Comparison of ENCODE assay signal across 8 cellular contexts in genomic region chr12:79934309-79935020, GRCh38. TPM values are rescaled to one million over a fixed set of nuclear protein-coding genes. Genes with fewer than 3 reads are reported as not detected.
DNase-seq lines count a peak whose midpoint lies in the region; ATAC-seq and TF ChIP-seq lines count a peak whose summit lies in the region.

No MANE protein-coding gene starts in this region.

- H3K79me2 ChIP-seq in ACC112 (ENCODE audit: control insufficient read depth, insufficient read depth, low read length, unreplicated experiment) (peaks cover 72% of the 10 kb centered on the region), OCI-LY7 (ENCODE audit: insufficient read depth, low read depth, low read length) (peaks cover 58% of the 10 kb centered on the region)

- H3K27ac ChIP-seq in ACC112 (ENCODE audit: low read depth, low read length) (peak overlapping the region; percentile 82), OCI-LY7 (ENCODE audit: low read depth, low read length, poor library complexity, severe bottlenecking) (peak overlapping the region; percentile 87), cardiac muscle cell (peak overlapping the region; percentile 99), aorta (ENCODE audit: low read depth in 1 of 2, low read length in 2 of 2) (peak overlapping the region; percentile 88 to 96)

- peaks cover 26 to 32% of the 10 kb centered on the region in 2 donors for H3K36me3 Mint-ChIP-seq in activated naive CD4-positive, alpha-beta T cell treated with anti-CD3 and anti-CD28 coated beads, Interleukin-2, amount 50 U/mL, for 72 hours

- TF ChIP-seq POLR2A in GM18505 (IDR thresholded peaks at IDR 0.05; ENCODE audit: borderline replicate concordance, extremely low read depth, insufficient read depth, insufficient read length), result no peak

- WGBS in aorta, 2 donors, result 0% methylated on average over 44 to 51 of the region's 52 CpGs

- H3K36me3 ChIP-seq in ACC112 (ENCODE audit: insufficient read depth, low read length), result no peaks in the 10 kb centered on the region
- H3K36me3 ChIP-seq in OCI-LY7 (ENCODE audit: insufficient read depth, low read length), result peaks cover 6% of the 10 kb centered on the region; the same call in 1 of the 2 replicates
- H3K36me3 ChIP-seq in cardiac muscle cell, result no peaks in the 10 kb centered on the region
- no peaks in the 10 kb centered on the region for H3K36me3 ChIP-seq in aorta (ENCODE audit: control insufficient read depth in 1 of 2, insufficient read depth in 2 of 2, low read length in 1 of 2)

- no peaks in the 10 kb centered on the region for H3K9me3 ChIP-seq in OCI-LY7 (ENCODE audit: low read length)
- no peaks in the 10 kb centered on the region for H3K9me3 ChIP-seq in cardiac muscle cell (ENCODE audit: low read depth)
- H3K9me3 ChIP-seq in aorta (ENCODE audit: control insufficient read depth, low read length), result no peaks in the 10 kb centered on the region

- DNase-seq in OCI-LY7 (ENCODE audit: low spot score), result peak; percentile 47
- peak; percentile 36 to 67 for DNase-seq in activated naive CD4-positive, alpha-beta T cell treated with anti-CD3 and anti-CD28 coated beads, Interleukin-2, amount 50 U/mL, for 72 hours (ENCODE audit: low spot score in 2 of 2)
- peak in 1 of 2 donors; percentile 77 for DNase-seq in cardiac muscle cell (ENCODE audit: low read depth in 1 of 2, low spot score in 1 of 2)
- peak; percentile 90 for DNase-seq in posterior vena cava (ENCODE audit: low spot score)
- peak in 1 of 2 donors; percentile 79 for DNase-seq in aorta

- POLR2A ChIA-PET in OCI-LY7 (lab: Charles Lee), result interaction anchor here (1.5 to 2.1 kb wide), 2 partner anchors 10 to 13 kb away, joined by 4 to 6 read pairs; no protein-coding TSS in a partner anchor

- H3K27me3 ChIP-seq in ACC112 (ENCODE audit: insufficient read depth, low read length) (no peaks in the 10 kb centered on the region), cardiac muscle cell (no peaks in the 10 kb centered on the region), aorta (ENCODE audit: control insufficient read depth in 1 of 2, insufficient read depth in 2 of 2, low read length in 1 of 2) (no peaks in the 10 kb centered on the region)

- H3K9me2 ChIP-seq in OCI-LY7 (ENCODE audit: insufficient read depth, low read length), result no peaks in the 10 kb centered on the region

- H2AFZ ChIP-seq in ACC112 (ENCODE audit: low read length, unreplicated experiment), result peak overlapping the region; percentile 60
- H2AFZ ChIP-seq in OCI-LY7 (ENCODE audit: low read length), result peak overlapping the region; percentile 50; the same call in 1 of the 2 replicates

- no peak for TF ChIP-seq CTCF in OCI-LY7 (conservative IDR thresholded peaks at IDR 0.05; ENCODE audit: low read length)
- TF ChIP-seq CTCF in cardiac muscle cell (IDR thresholded peaks at IDR 0.05; ENCODE audit: low read depth, low read length), result no peak

- H4K20me1 ChIP-seq in OCI-LY7 (ENCODE audit: insufficient read depth, low read length), result peaks cover 31% of the 10 kb centered on the region

- intact Hi-C loops in OCI-LY7 (cut with micrococcal nuclease; ENCODE audit: unreplicated experiment), result loop anchor here (2.0 to 5.0 kb wide), 2 partner anchors 47 to 244 kb away; partner anchors contain the start of gene PAWR
- intact Hi-C loops in posterior vena cava (cut with DNase I), result loop anchor here in 1 of 2 donors (5.0 to 10.0 kb wide), 3 partner anchors 108 to 248 kb away; partner anchors contain the start of gene PAWR
- intact Hi-C loops in aorta (cut with DNase I), result loop anchor here (2.0 to 10.0 kb wide), 9 partner anchors 50 to 510 kb away; partner anchors contain the start of gene PAWR (in 1 of the 2)

- H3K9me3 Mint-ChIP-seq in activated naive CD4-positive, alpha-beta T cell treated with anti-CD3 and anti-CD28 coated beads, Interleukin-2, amount 50 U/mL, for 72 hours, result no peaks in the 10 kb centered on the region

- peak overlapping the region; percentile 93 to 97 for H3K27ac Mint-ChIP-seq in activated naive CD4-positive, alpha-beta T cell treated with anti-CD3 and anti-CD28 coated beads, Interleukin-2, amount 50 U/mL, for 72 hours

- H3K4me3 ChIP-seq in ACC112 (ENCODE audit: low read depth, low read length), result peak overlapping the region; percentile 99
- H3K4me3 ChIP-seq in OCI-LY7 (ENCODE audit: low read depth, low read length, poor library complexity, severe bottlenecking), result peak overlapping the region; percentile 100
- peak overlapping the region; percentile 72 for H3K4me3 ChIP-seq in cardiac muscle cell
- peak overlapping the region; percentile 46 to 79 for H3K4me3 ChIP-seq in aorta (ENCODE audit: low read length in 2 of 2)

- peak overlapping the region; percentile 84 for H3K4me2 ChIP-seq in OCI-LY7 (ENCODE audit: low read length)

- CTCF ChIA-PET in OCI-LY7 (lab: Charles Lee; ENCODE audit: unreplicated experiment), result no interaction called here

- H3K4me1 ChIP-seq in ACC112 (ENCODE audit: control insufficient read depth, insufficient read depth, low read length, unreplicated experiment) (peaks cover 13% of the 10 kb centered on the region), OCI-LY7 (ENCODE audit: insufficient read depth, low read length, poor library complexity, severe bottlenecking) (peaks cover 25% of the 10 kb centered on the region), cardiac muscle cell (ENCODE audit: low read depth) (peaks cover 9% of the 10 kb centered on the region), aorta (ENCODE audit: control insufficient read depth in 1 of 2, insufficient read depth in 2 of 2, low read length in 2 of 2) (peaks cover 0 to 2% of the 10 kb centered on the region in 2 donors)

- BruUV-seq in OCI-LY7 (replicated peaks; lab: Mats Ljungman, UMichigan), result no TSS peak

- peak; percentile 12 for ATAC-seq in GM18505 (IDR thresholded peaks at IDR 0.05; ENCODE audit: unreplicated experiment)
- ATAC-seq in HG03064 (IDR thresholded peaks at IDR 0.05; ENCODE audit: low read depth, unreplicated experiment), result peak; percentile 10
- peak; percentile 30 to 31 for ATAC-seq in activated naive CD4-positive, alpha-beta T cell treated with anti-CD3 and anti-CD28 coated beads, Interleukin-2, amount 50 U/mL, for 72 hours
- ATAC-seq in aorta (ENCODE audit: low FRiP score), result peak; percentile 68

RNA-seq across cellular contexts. Expression of gene PPP1R12A, which starts 0.4 kb away (rescaled TPM):
- total RNA-seq in OCI-LY7 (2014; rRNA removed; shearing (Covaris generic)), result 44.5 and 75.3 TPM in 2 replicates
- total RNA-seq in OCI-LY7 (2022), result 65.1 and 75.2 TPM in 2 replicates
- 10 to 100 TPM; 66.6 to 73.7 TPM for total RNA-seq in activated naive CD4-positive, alpha-beta T cell treated with anti-CD3 and anti-CD28 coated beads, Interleukin-2, amount 50 U/mL, for 72 hours
- 117 and 208 TPM in 2 replicates for total RNA-seq in cardiac muscle cell
- polyA plus RNA-seq in cardiac muscle cell, result 194 and 233 TPM in 2 replicates
- 100 to 1,000 TPM; 220 to 239 TPM for total RNA-seq in posterior vena cava
- 100 to 1,000 TPM; 194 to 287 TPM for total RNA-seq in aorta
- polyA plus RNA-seq in aorta, result 100 to 1,000 TPM in 1 of 2 donors, 10 to 100 TPM in 1; 24.8 to 274 TPM

Comparison
In these comparisons a context has a peak if more than half of its experiments do, and no peak if none do; other contexts are left out.
1. ATAC-seq: peak in every context shown above with its lines; median percentile 68 in aorta; 30 in activated naive CD4-positive, alpha-beta T cell treated with anti-CD3 and anti-CD28 coated beads, Interleukin-2, amount 50 U/mL, for 72 hours; 12 in GM18505; 10 in HG03064.